Comparison of ENCODE assay signal across 20 cellular contexts in genomic region chr7:112990619-112991018, GRCh38.
DNase-seq lines count a peak whose midpoint lies in the region; ATAC-seq and TF ChIP-seq lines count a peak whose summit lies in the region.
"Had no signal": no experiment of that assay in that cellular context is flagged by ENCODE, and none has a peak within 500 bp of the region (broad histone marks: within the 10 kb centered on the region; RNA-seq: fewer than 3 reads in every experiment).

No MANE protein-coding gene starts in this region.

- H2AFZ ChIP-seq in GM23248, result peak overlapping the region; percentile 26; the same call in 1 of the 2 replicates
- H2AFZ ChIP-seq in neuronal stem cell (ENCODE audit: low read length), result peak overlapping the region; percentile 64

- H3K27me3 ChIP-seq in GM23248 (replicated peaks; ENCODE audit: insufficient read depth) (no peaks in the 10 kb centered on the region), neuronal stem cell (ENCODE audit: control insufficient read depth in 3 of 3, insufficient read depth in 3 of 3, low read depth in 1 of 3, low read length in 3 of 3) (no peaks in the 10 kb centered on the region), gastroesophageal sphincter (no peaks in the 10 kb centered on the region)
- H3K27me3 ChIP-seq: right lobe of liver had no signal

- H2BK15ac ChIP-seq in neuronal stem cell (ENCODE audit: low read length), result no peak overlapping the region

- peak overlapping the region; percentile 6; the same call in 1 of the 2 replicates for H3K27ac ChIP-seq in GM23248
- no peak overlapping the region for H3K27ac ChIP-seq in neuronal stem cell (replicated peaks; ENCODE audit: low read length)
- no peak overlapping the region for H3K27ac ChIP-seq in gastroesophageal sphincter
- H3K27ac ChIP-seq: lower lobe of right lung, right lobe of liver had no signal

- in situ Hi-C loops in GM23248 (cut with MboI), result no loop called here

- H3K36me3 ChIP-seq in GM23248 (ENCODE audit: low read depth), result no peaks in the 10 kb centered on the region
- H3K36me3 ChIP-seq in neuronal stem cell (replicated peaks in 1 of 2; ENCODE audit: control insufficient read depth in 2 of 2, insufficient read depth in 2 of 2, low read length in 2 of 2), result no peaks in the 10 kb centered on the region
- no peaks in the 10 kb centered on the region for H3K36me3 ChIP-seq in gastroesophageal sphincter
- H3K36me3 ChIP-seq: lower lobe of right lung, right lobe of liver had no signal

- H3K4me1 ChIP-seq in GM23248 (ENCODE audit: insufficient read depth) (peaks cover 70% of the 10 kb centered on the region), neuronal stem cell (ENCODE audit: control insufficient read depth in 2 of 2, insufficient read depth in 1 of 2, low read depth in 1 of 2, low read length in 2 of 2) (peaks cover 2 to 3% of the 10 kb centered on the region in 2 donors), gastroesophageal sphincter (no peaks in the 10 kb centered on the region)
- H3K4me1 ChIP-seq: lower lobe of right lung, right lobe of liver had no signal

- no peak overlapping the region for H3K4ac ChIP-seq in neuronal stem cell (ENCODE audit: low read length)

- no peak for TF ChIP-seq CTCF in NB4 (IDR thresholded peaks at IDR 0.05; ENCODE audit: low read depth, low read length)
- no peak for TF ChIP-seq CTCF in epithelial cell of esophagus (IDR thresholded peaks at IDR 0.05; ENCODE audit: insufficient read depth, low read depth, low read length, missing control alignments)
- no peak for TF ChIP-seq CTCF in gastroesophageal sphincter (IDR thresholded peaks at IDR 0.05)

- DNase-seq in GM23248, result peak; percentile 68
- DNase-seq in NB4 (ENCODE audit: low read depth), result peak; percentile 52
- peak; percentile 54 for DNase-seq in epithelial cell of esophagus (ENCODE audit: low read depth)
- no peak for DNase-seq in neuronal stem cell (ENCODE audit: low spot score)
- no peak for DNase-seq in NCI-H748 treated with DMSO at 0.1 percent for 48 hours (lab: John Stamatoyannopoulos, UW)
- no peak for DNase-seq in NK-92 (lab: John Stamatoyannopoulos, UW; ENCODE audit: unreplicated experiment)
- DNase-seq: activated CD4-positive, alpha-beta T cell treated with anti-CD3 and anti-CD28 coated beads, Interleukin-2, amount 50 U/mL, for 1 hour; activated T-cell treated with anti-CD3 and anti-CD28 coated beads, Interleukin-2, amount 50 U/mL, for 72 hours; anterior cingulate cortex; CD8-positive, alpha-beta T cell; effector memory CD4-positive, alpha-beta T cell; hypothalamus; lower lobe of right lung; NCI-H510A; right lobe of liver; RPMI8226; stimulated activated CD4-positive, alpha-beta T cell treated with anti-CD3 and anti-CD28 coated beads, Interleukin-4, amount 100 ng/mL, for 4 hours; T-helper 2 cell had no signal

- no peaks in the 10 kb centered on the region for H3K9me3 ChIP-seq in GM23248 (ENCODE audit: low read depth)
- no peaks in the 10 kb centered on the region for H3K9me3 ChIP-seq in neuronal stem cell (replicated peaks in 1 of 2; ENCODE audit: control insufficient read depth in 2 of 2, insufficient read depth in 1 of 2, low read depth in 1 of 2, low read length in 2 of 2)
- H3K9me3 ChIP-seq in gastroesophageal sphincter, result no peaks in the 10 kb centered on the region
- H3K9me3 ChIP-seq: lower lobe of right lung, right lobe of liver had no signal

- no peak overlapping the region for H4K8ac ChIP-seq in neuronal stem cell (ENCODE audit: low read depth, low read length)

- H3K9ac ChIP-seq in GM23248 (no peak overlapping the region), neuronal stem cell (ENCODE audit: low read depth, low read length, poor library complexity) (no peak overlapping the region)

- H3K79me1 ChIP-seq in neuronal stem cell (ENCODE audit: low read depth, low read length), result no peaks in the 10 kb centered on the region

- peaks cover 23% of the 10 kb centered on the region for H3K79me2 ChIP-seq in GM23248 (ENCODE audit: insufficient read depth)

- no peak overlapping the region for H3K14ac ChIP-seq in neuronal stem cell (ENCODE audit: low read length)

- TF ChIP-seq POLR2A in NB4 (IDR thresholded peaks at IDR 0.05; ENCODE audit: extremely low read depth, insufficient read length) (no peak), gastroesophageal sphincter (IDR thresholded peaks at IDR 0.05) (no peak)

- H3K23ac ChIP-seq in neuronal stem cell (ENCODE audit: low read depth, low read length, poor library complexity), result no peak overlapping the region

- no peaks in the 10 kb centered on the region for H4K20me1 ChIP-seq in GM23248 (ENCODE audit: insufficient read depth)

- no peak overlapping the region for H2AK5ac ChIP-seq in neuronal stem cell (ENCODE audit: low read depth, low read length)

- H3K9me2 ChIP-seq in GM23248 (ENCODE audit: insufficient read depth), result no peaks in the 10 kb centered on the region

- TF ChIP-seq EP300 in gastroesophageal sphincter (IDR thresholded peaks at IDR 0.05), result no peak

- no peak overlapping the region for H4K91ac ChIP-seq in neuronal stem cell (ENCODE audit: low read depth, low read length, poor library complexity)

- H3K4me3 ChIP-seq in GM23248 (no peak overlapping the region), NB4 (ENCODE audit: low read depth, low read length) (no peak overlapping the region), epithelial cell of esophagus (ENCODE audit: low read length) (no peak overlapping the region), neuronal stem cell (ENCODE audit: low read length in 2 of 2) (no peak overlapping the region), gastroesophageal sphincter (no peak overlapping the region)
- H3K4me3 ChIP-seq: lower lobe of right lung, right lobe of liver had no signal

- no peak overlapping the region for H2BK12ac ChIP-seq in neuronal stem cell (ENCODE audit: low read length)

- WGBS in GM23248 (ENCODE audit: low coverage in 1 of 2, low lambda C conversion rate in 2 of 2, missing lambda C conversion rate in 2 of 2), 2 experiments, result 27 to 43% methylated on average over 2 of the region's 2 CpGs
- no CpG with 5 or more reads among the region's 2 CpGs for WGBS in neuronal stem cell (ENCODE audit: extremely low coverage in 2 of 2, insufficient read length in 2 of 2, insufficient replicate concordance in 1 of 2), 2 donors
- 33 to 50% methylated on average over 1 to 2 of the region's 2 CpGs for WGBS in gastroesophageal sphincter (ENCODE audit: low coverage in 1 of 2), 2 donors

- H3K4me2 ChIP-seq in GM23248 (ENCODE audit: unreplicated experiment) (peak overlapping the region; percentile 8), neuronal stem cell (ENCODE audit: insufficient read depth, low read length, poor library complexity, severe bottlenecking) (no peak overlapping the region)

- H2BK120ac ChIP-seq in neuronal stem cell (ENCODE audit: low read depth, low read length), result no peak overlapping the region

- no peak overlapping the region for H2BK5ac ChIP-seq in neuronal stem cell (ENCODE audit: low read length)

- ATAC-seq in gastroesophageal sphincter, result no peak
- ATAC-seq: activated T-cell treated with anti-CD3 and anti-CD28 coated beads, Interleukin-2, amount 50 U/mL, for 72 hours; CD8-positive, alpha-beta T cell; lower lobe of right lung; right lobe of liver; stimulated activated memory B cell treated with anti-CD40 and anti-IgM and Interleukin-4, amounts not matched to agents 10 μg/mL and 1 μg/mL and 100 μg/mL, for 72 hours had no signal

- H3F3A ChIP-seq in GM23248 (ENCODE audit: insufficient read depth), result peaks cover 58% of the 10 kb centered on the region

- H3K18ac ChIP-seq in neuronal stem cell (ENCODE audit: low read length), result no peak overlapping the region

Comparison
In these comparisons a context has a peak if more than half of its experiments do, and no peak if none do; other contexts are left out.
1. DNase-seq: peak in GM23248 (single experiment), NB4 (single experiment) and epithelial cell of esophagus (single experiment); none in neuronal stem cell (single experiment), NCI-H748 treated with DMSO at 0.1 percent for 48 hours (single experiment) and NK-92 (single experiment).